12 cellular contexts compared by ENCODE assay signal in genomic region chr19:5983367-5983955, GRCh38. TPM values are rescaled to one million over a fixed set of nuclear protein-coding genes. Genes with fewer than 3 reads are reported as not detected.
A peak's percentile ranks its signal among the peaks of the same experiment; 100 is the strongest.
DNase-seq lines count a peak whose midpoint lies in the region; TF ChIP-seq lines count a peak whose summit lies in the region.
"Had no signal": no experiment of that assay in that cellular context is flagged by ENCODE, and none has a peak within 500 bp of the region (broad histone marks: within the 10 kb centered on the region; RNA-seq: fewer than 3 reads in every experiment).

No MANE protein-coding gene starts in this region.

- H3K36me3 ChIP-seq in mammary epithelial cell (ENCODE audit: insufficient read depth, low read length) = no peaks in the 10 kb centered on the region
- no peaks in the 10 kb centered on the region for H3K36me3 ChIP-seq in esophagus squamous epithelium
- H3K36me3 ChIP-seq in stomach = no peaks in the 10 kb centered on the region
- peaks cover 0 to 3% (median 0%) of the 10 kb centered on the region in 3 donors for H3K36me3 ChIP-seq in tibial nerve
- H3K36me3 ChIP-seq: lower lobe of right lung had no signal

- no peak overlapping the region for H3K27ac ChIP-seq in mammary epithelial cell (ENCODE audit: insufficient read depth, low read depth, low read length)
- peak overlapping the region; percentile 7; the same call in 1 of the 2 replicates for H3K27ac ChIP-seq in RWPE1
- H3K27ac ChIP-seq in esophagus squamous epithelium = peak overlapping the region; percentile 26 to 81 (median 68)
- peak overlapping the region in 4 of 5 donors; percentile 11 to 77 (median 28) for H3K27ac ChIP-seq in stomach
- no peak overlapping the region for H3K27ac ChIP-seq in tibial nerve
- H3K27ac ChIP-seq: lower lobe of right lung had no signal

- WGBS in mammary epithelial cell (ENCODE audit: low coverage, missing lambda C conversion rate) = 77% methylated on average over 14 of the region's 14 CpGs
- 15 to 37% methylated on average over 9 to 10 of the region's 14 CpGs for WGBS in esophagus squamous epithelium, 2 donors
- WGBS in stomach, 5 donors = 48 to 69% (median 59%) methylated on average over 12 to 14 of the region's 14 CpGs
- 67 to 68% methylated on average over 14 of the region's 14 CpGs for WGBS in tibial nerve, 2 donors

- no peak overlapping the region for H3K4me3 ChIP-seq in mammary epithelial cell (replicated peaks in 1 of 3; ENCODE audit: insufficient read depth in 1 of 3, low read depth in 2 of 3, low read length in 3 of 3)
- peak overlapping the region in 1 of 4 donors; percentile 43 for H3K4me3 ChIP-seq in esophagus squamous epithelium
- H3K4me3 ChIP-seq in stomach = no peak overlapping the region
- H3K4me3 ChIP-seq in tibial nerve = no peak overlapping the region
- H3K4me3 ChIP-seq: lower lobe of right lung had no signal

- peaks cover 21% of the 10 kb centered on the region for H3K4me1 Mint-ChIP-seq in MCF 10A (ENCODE audit: insufficient read depth, unreplicated experiment)

- H2AFZ ChIP-seq in mammary epithelial cell (ENCODE audit: low read depth, low read length) = no peak overlapping the region

- CTCF ChIA-PET in MCF 10A (lab: Yijun Ruan, JAX) = interaction anchor here (0.6 to 1.0 kb wide), 3 partner anchors 9 to 143 kb away, joined by 3 read pairs; no protein-coding TSS in a partner anchor
- CTCF ChIA-PET in mammary epithelial cell (lab: Charles Lee; ENCODE audit: low non-redundant PET) = no interaction called here
- CTCF ChIA-PET in RWPE1 (lab: Yijun Ruan, JAX) = no interaction called here

- TF ChIP-seq EP300 in stomach (IDR thresholded peaks at IDR 0.05) = no peak
- TF ChIP-seq EP300 in tibial nerve (IDR thresholded peaks at IDR 0.05) = no peak

- peaks cover 23% of the 10 kb centered on the region for H3K4me1 ChIP-seq in mammary epithelial cell (ENCODE audit: insufficient read depth, low read length)
- peaks cover 18 to 70% (median 26%) of the 10 kb centered on the region in 3 donors for H3K4me1 ChIP-seq in esophagus squamous epithelium
- H3K4me1 ChIP-seq in stomach = peaks cover 22 to 71% (median 50%) of the 10 kb centered on the region in 4 donors
- H3K4me1 ChIP-seq in tibial nerve = peaks cover 0 to 27% (median 7%) of the 10 kb centered on the region in 4 donors

- H4K20me1 ChIP-seq in mammary epithelial cell (ENCODE audit: insufficient read depth, low read length) = no peaks in the 10 kb centered on the region

- POLR2A ChIA-PET in MCF 10A (lab: Yijun Ruan, JAX) = interaction anchor here (0.6 kb wide), 1 partner anchor 210 kb away, joined by 3 read pairs; no protein-coding TSS in a partner anchor
- POLR2A ChIA-PET in RWPE1 (lab: Yijun Ruan, JAX; ENCODE audit: low non-redundant PET) = no interaction called here

- no peaks in the 10 kb centered on the region for H3K9me3 ChIP-seq in mammary epithelial cell (replicated peaks; ENCODE audit: insufficient read depth, low read length)
- H3K9me3 ChIP-seq in esophagus squamous epithelium = no peaks in the 10 kb centered on the region
- no peaks in the 10 kb centered on the region for H3K9me3 ChIP-seq in stomach
- H3K9me3 ChIP-seq in tibial nerve = no peaks in the 10 kb centered on the region
- H3K9me3 ChIP-seq: lower lobe of right lung had no signal

- peak; percentile 35 for DNase-seq in MCF 10A (ENCODE audit: unreplicated experiment)
- no peak for DNase-seq in mammary epithelial cell
- DNase-seq in RWPE1 (ENCODE audit: low spot score) = no peak
- DNase-seq in esophagus squamous epithelium (lab: John Stamatoyannopoulos, UW) = no peak
- DNase-seq in stomach = no peak
- DNase-seq in putamen (ENCODE audit: low spot score) = no peak
- DNase-seq in tibial nerve (ENCODE audit: low spot score in 2 of 2) = no peak
- no peak for DNase-seq in SKM-1 (lab: John Stamatoyannopoulos, UW; ENCODE audit: unreplicated experiment)
- DNase-seq: lower lobe of right lung, NCI-H2107 had no signal

- no peak overlapping the region for H3K9ac ChIP-seq in mammary epithelial cell (ENCODE audit: insufficient read depth, low read length)

- no peaks in the 10 kb centered on the region for H3K36me3 Mint-ChIP-seq in MCF 10A (ENCODE audit: insufficient read depth, unreplicated experiment)

- H3K27me3 ChIP-seq in mammary epithelial cell (ENCODE audit: insufficient read depth, low read length) (no peaks in the 10 kb centered on the region), esophagus squamous epithelium (no peaks in the 10 kb centered on the region), stomach (no peaks in the 10 kb centered on the region), tibial nerve (no peaks in the 10 kb centered on the region)

- H3K4me3 Mint-ChIP-seq in MCF 10A (ENCODE audit: unreplicated experiment) = no peak overlapping the region
- H3K4me3 Mint-ChIP-seq: B cell; T-helper 1 cell treated with Interleukin-12 subunit alpha and Interleukin-12 subunit beta and Interleukin-4 antibody, amounts not matched to agents 30 μg/mL and 1 μg/mL, for 36 hours had no signal

- intact Hi-C loops in MCF 10A (cut with micrococcal nuclease) = loop anchor here (10.0 kb wide), 1 partner anchor 179 kb away; the partner anchor contains the start of gene NRTN
- intact Hi-C loops in mammary epithelial cell (cut with micrococcal nuclease) = no loop called here
- intact Hi-C loops in esophagus squamous epithelium (cut with DNase I) = loop anchor here (10.0 kb wide), 1 partner anchor 141 kb away; no protein-coding TSS in a partner anchor
- intact Hi-C loops in stomach (cut with DNase I; ENCODE audit: low total_unique reads) = no loop called here

- H3K9me3 Mint-ChIP-seq in MCF 10A (ENCODE audit: unreplicated experiment) = no peaks in the 10 kb centered on the region
- H3K9me3 Mint-ChIP-seq: T-helper 1 cell treated with Interleukin-12 subunit alpha and Interleukin-12 subunit beta and Interleukin-4 antibody, amounts not matched to agents 30 μg/mL and 1 μg/mL, for 36 hours had no signal

- BruUV-seq in MCF 10A (replicated peaks; lab: Mats Ljungman, UMichigan) (no TSS peak), mammary epithelial cell (replicated peaks; lab: Mats Ljungman, UMichigan) (no TSS peak)

- dilution Hi-C loops in mammary epithelial cell (cut with HindIII; ENCODE audit: low sequenced_read_pairs) = loop anchor here (5.0 kb wide), 2 partner anchors 159 to 309 kb away; no protein-coding TSS in a partner anchor

- no peak overlapping the region for H3K4me2 ChIP-seq in mammary epithelial cell (ENCODE audit: insufficient read depth, low read depth, low read length)

- H3K27me3 Mint-ChIP-seq in MCF 10A (ENCODE audit: insufficient read depth, unreplicated experiment) = no peaks in the 10 kb centered on the region
- H3K27me3 Mint-ChIP-seq: B cell had no signal

- in situ Hi-C loops in mammary epithelial cell (cut with MboI; ENCODE audit: low sequenced_read_pairs in 2 of 2) = no loop called here

- no peak overlapping the region for H3K27ac Mint-ChIP-seq in MCF 10A (ENCODE audit: low read depth, unreplicated experiment)
- H3K27ac Mint-ChIP-seq: B cell had no signal

- peaks cover 15% of the 10 kb centered on the region for H3K79me2 ChIP-seq in mammary epithelial cell (ENCODE audit: insufficient read depth, low read length)

- no peak for TF ChIP-seq CTCF in MCF 10A (IDR thresholded peaks at IDR 0.05; ENCODE audit: unreplicated experiment)
- no peak for TF ChIP-seq CTCF in mammary epithelial cell (conservative IDR thresholded peaks at IDR 0.05 in 1 of 2, IDR thresholded peaks at IDR 0.05 in 1 of 2; ENCODE audit: extremely low read depth in 1 of 2, insufficient read depth in 1 of 2, low read depth in 1 of 2, low read length in 2 of 2)
- no peak for TF ChIP-seq CTCF in RWPE1 (conservative IDR thresholded peaks at IDR 0.05; ENCODE audit: low read depth)
- TF ChIP-seq CTCF in esophagus squamous epithelium (IDR thresholded peaks at IDR 0.05) = no peak
- no peak for TF ChIP-seq CTCF in stomach (IDR thresholded peaks at IDR 0.05)
- no peak for TF ChIP-seq CTCF in tibial nerve (IDR thresholded peaks at IDR 0.05)

- no peak for TF ChIP-seq POLR2A in esophagus squamous epithelium (IDR thresholded peaks at IDR 0.05)
- no peak for TF ChIP-seq POLR2A in stomach (IDR thresholded peaks at IDR 0.05)
- no peak for TF ChIP-seq POLR2A in tibial nerve (IDR thresholded peaks at IDR 0.05)

RNA-seq across cellular contexts. Expression of gene RANBP3, which starts 5.5 kb away (rescaled TPM):
- total RNA-seq in MCF 10A (2022) (57.9 and 59.5 TPM in 2 replicates), mammary epithelial cell (10 to 100 TPM; 41.0 to 73.9 TPM), esophagus squamous epithelium (10 to 100 TPM; 38.0 to 77.8 (median 39.6) TPM), stomach (100 to 1,000 TPM in 2 of 5 donors, 10 to 100 TPM in 3; 28.6 to 235 (median 85.9) TPM), tibial nerve (100 to 1,000 TPM in 2 of 4 donors, 10 to 100 TPM in 2; 75.4 to 129 (median 95.6) TPM)
- polyA plus RNA-seq in mammary epithelial cell (62.7 TPM), stomach (10 to 100 TPM; 27.7 to 34.4 (median 31.2) TPM)
- polyA minus RNA-seq in mammary epithelial cell = 116 TPM

Comparison
In these comparisons a context has a peak if more than half of its experiments do, and no peak if none do; other contexts are left out.
1. intact Hi-C loops: an anchor here in MCF 10A (10.0 kb wide) and esophagus squamous epithelium (10.0 kb wide); none called in mammary epithelial cell and stomach.
2. H3K27ac ChIP-seq: peak in RWPE1 (single experiment), esophagus squamous epithelium (4 of 4) and stomach (4 of 5); none in mammary epithelial cell (single experiment) and tibial nerve (0 of 4).